Comparison of ENCODE assay signal across 1 cellular context in the genomic region with DNA sequence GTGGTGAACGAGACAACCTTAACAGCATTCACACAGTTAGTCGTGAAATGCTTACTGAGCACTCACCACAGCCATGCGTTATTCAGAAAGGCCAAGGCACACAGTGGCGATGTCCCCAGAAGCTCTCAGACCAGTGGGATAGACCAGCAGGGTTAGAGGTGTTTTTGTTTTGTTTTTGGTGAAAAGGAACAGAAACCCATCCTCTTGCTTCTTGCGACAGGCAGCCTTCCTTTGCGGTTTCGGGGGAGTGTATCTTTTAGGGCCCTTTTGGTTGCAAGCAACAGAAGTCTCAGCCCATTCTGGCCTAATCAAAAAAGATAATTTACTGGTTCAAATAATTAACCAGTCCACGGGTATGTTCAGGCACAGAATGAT.
TF ChIP-seq lines count a peak whose summit lies in the region.

No MANE protein-coding gene starts in this region.

TF ChIP-seq in IMR-90, 13 proteins besides CTCF, POLR2A, EP300 and RAD21:
- TF ChIP-seq CHD1 (IDR thresholded peaks at IDR 0.05; ENCODE audit: low read depth, low read length) (no peak), RCOR1 (IDR thresholded peaks at IDR 0.05; ENCODE audit: insufficient replicate concordance, low read length) (no peak), MAFK (IDR thresholded peaks at IDR 0.05; ENCODE audit: low read depth, low read length) (no peak), FOS (IDR thresholded peaks at IDR 0.05; ENCODE audit: low read depth, low read length) (no peak), RFX5 (IDR thresholded peaks at IDR 0.05; ENCODE audit: low read depth, low read length) (no peak), MXI1 (IDR thresholded peaks at IDR 0.05; ENCODE audit: borderline replicate concordance, low read depth, low read length) (no peak), MAZ (IDR thresholded peaks at IDR 0.05; ENCODE audit: borderline replicate concordance, low read depth, low read length) (no peak), SMC3 (IDR thresholded peaks at IDR 0.05; ENCODE audit: low read depth, low read length) (no peak), NFE2L2 (IDR thresholded peaks at IDR 0.05; ENCODE audit: low read depth, low read length) (no peak), CEBPB (IDR thresholded peaks at IDR 0.05; ENCODE audit: low read depth, low read length) (no peak), BHLHE40 (IDR thresholded peaks at IDR 0.05; ENCODE audit: low read depth, low read length) (no peak)
- TF ChIP-seq, protein P1, sequence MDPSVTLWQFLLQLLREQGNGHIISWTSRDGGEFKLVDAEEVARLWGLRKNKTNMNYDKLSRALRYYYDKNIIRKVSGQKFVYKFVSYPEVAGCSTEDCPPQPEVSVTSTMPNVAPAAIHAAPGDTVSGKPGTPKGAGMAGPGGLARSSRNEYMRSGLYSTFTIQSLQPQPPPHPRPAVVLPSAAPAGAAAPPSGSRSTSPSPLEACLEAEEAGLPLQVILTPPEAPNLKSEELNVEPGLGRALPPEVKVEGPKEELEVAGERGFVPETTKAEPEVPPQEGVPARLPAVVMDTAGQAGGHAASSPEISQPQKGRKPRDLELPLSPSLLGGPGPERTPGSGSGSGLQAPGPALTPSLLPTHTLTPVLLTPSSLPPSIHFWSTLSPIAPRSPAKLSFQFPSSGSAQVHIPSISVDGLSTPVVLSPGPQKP (IDR thresholded peaks at IDR 0.05; ENCODE audit: borderline replicate concordance, low read depth, low read length): no peak
- TF ChIP-seq, protein P2, sequence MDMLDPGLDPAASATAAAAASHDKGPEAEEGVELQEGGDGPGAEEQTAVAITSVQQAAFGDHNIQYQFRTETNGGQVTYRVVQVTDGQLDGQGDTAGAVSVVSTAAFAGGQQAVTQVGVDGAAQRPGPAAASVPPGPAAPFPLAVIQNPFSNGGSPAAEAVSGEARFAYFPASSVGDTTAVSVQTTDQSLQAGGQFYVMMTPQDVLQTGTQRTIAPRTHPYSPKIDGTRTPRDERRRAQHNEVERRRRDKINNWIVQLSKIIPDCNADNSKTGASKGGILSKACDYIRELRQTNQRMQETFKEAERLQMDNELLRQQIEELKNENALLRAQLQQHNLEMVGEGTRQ (IDR thresholded peaks at IDR 0.05; ENCODE audit: low read depth, low read length): no peak
